In the genomic region with DNA sequence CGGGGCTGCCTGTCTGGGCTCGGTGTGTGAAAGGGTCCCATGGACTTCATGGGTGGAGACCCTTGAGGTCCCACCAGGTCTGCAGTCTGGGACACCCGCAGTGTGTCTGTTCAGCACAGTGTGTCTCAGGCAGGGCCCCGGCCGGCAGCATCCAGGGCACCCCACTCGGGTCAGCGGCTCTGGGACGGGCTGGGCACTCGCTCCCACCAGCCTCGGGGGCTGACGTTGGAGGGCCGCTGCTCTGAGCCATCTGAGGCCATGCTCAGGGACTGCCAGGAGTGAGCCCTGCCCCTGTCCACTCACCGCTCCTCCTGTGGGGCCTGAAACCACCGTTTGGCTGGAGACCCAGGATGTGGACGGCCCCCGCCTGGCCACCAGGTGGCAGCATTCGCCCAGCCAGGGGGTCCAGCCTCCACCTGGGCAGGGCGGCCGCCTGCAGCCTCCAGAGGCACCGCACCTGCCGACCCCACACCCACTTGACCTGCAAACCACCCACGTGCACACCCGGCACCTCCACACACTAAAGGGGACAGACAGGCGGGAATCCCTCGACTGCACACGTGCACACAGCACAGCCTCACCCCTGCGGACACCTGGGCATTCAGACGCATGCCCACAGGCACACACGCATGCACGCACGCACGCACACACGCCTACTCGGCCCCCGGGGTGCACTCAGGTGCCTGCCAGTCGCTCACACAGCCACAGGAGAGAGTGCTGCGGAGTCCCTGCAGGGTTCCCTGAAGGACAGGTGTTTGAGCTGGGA, we compare ENCODE assay signal across 8 cellular contexts. TPM values are rescaled to one million over a fixed set of nuclear protein-coding genes. Genes with fewer than 3 reads are reported as not detected.
DNase-seq lines count a peak whose midpoint lies in the region; ATAC-seq and TF ChIP-seq lines count a peak whose summit lies in the region.

No MANE protein-coding gene starts in this region.

- TF ChIP-seq CTCF in Calu3 (IDR thresholded peaks at IDR 0.05; ENCODE audit: unreplicated experiment): peak; percentile 97
- peak; percentile 98 for TF ChIP-seq CTCF in HFFc6 (IDR thresholded peaks at IDR 0.05)
- TF ChIP-seq CTCF in mesothelial cell of epicardium (IDR thresholded peaks at IDR 0.05; ENCODE audit: unreplicated experiment): peak; percentile 94

- peak; percentile 91 for ATAC-seq in activated CD8-positive, alpha-beta T cell treated with anti-CD3 and anti-CD28 coated beads, Interleukin-2, amount 10 ng/mL, durations not matched to agents 7 days and 5 days
- peak; percentile 94 for ATAC-seq in effector memory CD8-positive, alpha-beta T cell (replicated peaks)

- intact Hi-C loops in Calu3 (cut with micrococcal nuclease; ENCODE audit: unreplicated experiment): loop anchor here (1.0 kb wide), 2 partner anchors 84 to 119 kb away; no protein-coding TSS in a partner anchor

- H3K4me3 Mint-ChIP-seq in Calu3 (ENCODE audit: low read depth, unreplicated experiment): no peak overlapping the region
- no peak overlapping the region for H3K4me3 Mint-ChIP-seq in HFFc6
- no peak overlapping the region for H3K4me3 Mint-ChIP-seq in activated CD8-positive, alpha-beta T cell treated with anti-CD3 and anti-CD28 coated beads, Interleukin-2, amount 10 ng/mL, durations not matched to agents 7 days and 5 days
- no peak overlapping the region for H3K4me3 Mint-ChIP-seq in effector memory CD8-positive, alpha-beta T cell
- no peak overlapping the region for H3K4me3 Mint-ChIP-seq in mesothelial cell of epicardium

- no peaks in the 10 kb centered on the region for H3K36me3 Mint-ChIP-seq in Calu3 (ENCODE audit: insufficient read depth, unreplicated experiment)
- H3K36me3 Mint-ChIP-seq in HFFc6 (ENCODE audit: low read depth): no peaks in the 10 kb centered on the region
- no peaks in the 10 kb centered on the region for H3K36me3 Mint-ChIP-seq in activated CD8-positive, alpha-beta T cell treated with anti-CD3 and anti-CD28 coated beads, Interleukin-2, amount 10 ng/mL, durations not matched to agents 7 days and 5 days (ENCODE audit: low read depth)
- peaks cover 7% of the 10 kb centered on the region for H3K36me3 Mint-ChIP-seq in effector memory CD8-positive, alpha-beta T cell (ENCODE audit: insufficient read depth)
- H3K36me3 Mint-ChIP-seq in mesothelial cell of epicardium: no peaks in the 10 kb centered on the region

- DNase-seq in Calu3 (peak; percentile 96), HFFc6 (peak; percentile 37), NCI-H748 treated with DMSO at 0.1 percent for 48 hours (lab: John Stamatoyannopoulos, UW) (peak; percentile 11), mesothelial cell of epicardium (ENCODE audit: low spot score in 2 of 2, unreplicated experiment in 2 of 2) (peak; percentile 74 to 92), occipital lobe (lab: John Stamatoyannopoulos, UW) (no peak)
- peak; percentile 82 for DNase-seq in activated CD8-positive, alpha-beta T cell treated with anti-CD3 and anti-CD28 coated beads, Interleukin-2, amount 10 ng/mL, durations not matched to agents 7 days and 5 days
- DNase-seq in effector memory CD8-positive, alpha-beta T cell: peak; percentile 76 to 80 (median 78)
- peak; percentile 50 to 65 for DNase-seq in stimulated activated CD8-positive, alpha-beta memory T cell treated with anti-CD3 and anti-CD28 coated beads, Interleukin-7, amount 100 ng/mL, for 1 hour (ENCODE audit: low read depth in 2 of 2)

- H3K4me1 Mint-ChIP-seq in Calu3 (ENCODE audit: low read depth, unreplicated experiment) (peaks cover 7% of the 10 kb centered on the region), HFFc6 (ENCODE audit: low read depth) (no peaks in the 10 kb centered on the region), mesothelial cell of epicardium (peaks cover 7% of the 10 kb centered on the region)
- H3K4me1 Mint-ChIP-seq in activated CD8-positive, alpha-beta T cell treated with anti-CD3 and anti-CD28 coated beads, Interleukin-2, amount 10 ng/mL, durations not matched to agents 7 days and 5 days (ENCODE audit: low read depth): peaks cover 4% of the 10 kb centered on the region
- peaks cover 0 to 5% of the 10 kb centered on the region in 2 donors for H3K4me1 Mint-ChIP-seq in effector memory CD8-positive, alpha-beta T cell (ENCODE audit: low read depth in 2 of 2)

- no peak overlapping the region for H3K27ac Mint-ChIP-seq in Calu3 (ENCODE audit: unreplicated experiment)
- H3K27ac Mint-ChIP-seq in HFFc6: no peak overlapping the region
- H3K27ac Mint-ChIP-seq in activated CD8-positive, alpha-beta T cell treated with anti-CD3 and anti-CD28 coated beads, Interleukin-2, amount 10 ng/mL, durations not matched to agents 7 days and 5 days: no peak overlapping the region
- H3K27ac Mint-ChIP-seq in effector memory CD8-positive, alpha-beta T cell: no peak overlapping the region
- no peak overlapping the region for H3K27ac Mint-ChIP-seq in mesothelial cell of epicardium

- H3K27me3 Mint-ChIP-seq in Calu3 (ENCODE audit: unreplicated experiment): peaks cover 82% of the 10 kb centered on the region
- H3K27me3 Mint-ChIP-seq in HFFc6 (ENCODE audit: insufficient read depth): peaks cover 13% of the 10 kb centered on the region
- no peaks in the 10 kb centered on the region for H3K27me3 Mint-ChIP-seq in activated CD8-positive, alpha-beta T cell treated with anti-CD3 and anti-CD28 coated beads, Interleukin-2, amount 10 ng/mL, durations not matched to agents 7 days and 5 days (ENCODE audit: low read depth)
- H3K27me3 Mint-ChIP-seq in effector memory CD8-positive, alpha-beta T cell: no peaks in the 10 kb centered on the region
- no peaks in the 10 kb centered on the region for H3K27me3 Mint-ChIP-seq in mesothelial cell of epicardium (ENCODE audit: low read depth)

- no TSS peak for BruUV-seq in Calu3 (replicated peaks; lab: Mats Ljungman, UMichigan)

- POLR2A ChIA-PET in activated CD8-positive, alpha-beta T cell treated with anti-CD3 and anti-CD28 coated beads, Interleukin-2, amount 10 ng/mL, durations not matched to agents 7 days and 5 days (lab: Charles Lee): interaction anchor here (0.6 kb wide), 1 partner anchor 154 kb away, joined by 4 read pairs; no protein-coding TSS in a partner anchor

- CTCF ChIA-PET in Calu3 (lab: Charles Lee): interaction anchor here (0.6 kb wide), 1 partner anchor 52 kb away, joined by 3 read pairs; no protein-coding TSS in a partner anchor
- CTCF ChIA-PET in activated CD8-positive, alpha-beta T cell treated with anti-CD3 and anti-CD28 coated beads, Interleukin-2, amount 10 ng/mL, durations not matched to agents 7 days and 5 days (lab: Charles Lee): interaction anchor here (0.6 to 2.6 kb wide), 7 partner anchors 9 to 177 kb away, joined by 3 to 7 read pairs (median 3); a partner anchor contains a TSS

- no peaks in the 10 kb centered on the region for H3K9me3 Mint-ChIP-seq in Calu3 (ENCODE audit: low read depth, unreplicated experiment)
- H3K9me3 Mint-ChIP-seq in HFFc6: no peaks in the 10 kb centered on the region; the same call in 1 of the 2 replicates
- H3K9me3 Mint-ChIP-seq in activated CD8-positive, alpha-beta T cell treated with anti-CD3 and anti-CD28 coated beads, Interleukin-2, amount 10 ng/mL, durations not matched to agents 7 days and 5 days (ENCODE audit: insufficient read depth): no peaks in the 10 kb centered on the region
- H3K9me3 Mint-ChIP-seq in effector memory CD8-positive, alpha-beta T cell: no peaks in the 10 kb centered on the region
- no peaks in the 10 kb centered on the region for H3K9me3 Mint-ChIP-seq in mesothelial cell of epicardium

RNA-seq across cellular contexts. Expression of a gene that starts 10.1 kb away (rescaled TPM):
- total RNA-seq in Calu3 (2022) (3.1 and 5.2 TPM in 2 replicates), mesothelial cell of epicardium (51.1 to 56.2 TPM (median 52.6 TPM) in 3 replicates), occipital lobe (1.2 TPM)
- total RNA-seq in HFFc6 (2021; fragmentation: NEBNext Ultra II Directional; extraction: Animal tissue kit (Norgen Biotek cat#: 25700)): 1 to 10 TPM; 4.5 to 6.4 (median 5.1) TPM
- total RNA-seq in activated CD8-positive, alpha-beta T cell treated with anti-CD3 and anti-CD28 coated beads, Interleukin-2, amount 10 ng/mL, durations not matched to agents 7 days and 5 days: 10 to 100 TPM; 15.8 to 19.3 TPM
